1 cellular context compared by ENCODE assay signal in the genomic region with DNA sequence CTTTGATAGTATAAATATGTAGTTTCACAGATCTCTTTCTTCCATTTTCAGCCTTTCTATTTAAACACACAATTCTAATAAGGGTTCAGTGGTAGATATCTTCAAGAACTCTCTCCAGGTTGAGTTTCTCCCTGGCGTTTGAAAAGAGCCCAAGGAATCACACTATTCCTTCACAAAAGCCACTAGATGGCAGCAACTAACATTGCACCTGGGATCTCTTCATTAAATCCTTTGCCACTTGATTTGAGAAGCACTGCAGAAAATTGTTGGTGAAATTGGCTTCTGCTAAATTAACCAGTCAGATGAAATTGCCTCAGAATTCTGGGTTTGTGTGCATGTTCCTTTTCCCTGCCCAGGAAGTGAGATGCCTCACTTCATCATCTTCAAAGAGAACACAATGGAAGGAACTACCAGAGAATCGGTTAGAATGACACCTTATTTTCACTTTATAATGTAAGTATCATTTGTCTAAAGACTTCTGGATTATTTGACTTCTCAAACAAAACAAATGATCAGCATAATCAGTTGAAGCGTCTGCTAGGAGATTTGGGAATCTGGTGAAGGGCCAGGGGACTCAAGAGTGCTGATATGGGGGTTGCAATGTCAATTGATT.
TF ChIP-seq lines count a peak whose summit lies in the region.

No MANE protein-coding gene starts in this region.

TF ChIP-seq in IMR-90, 13 proteins besides CTCF, POLR2A, EP300 and RAD21:
- TF ChIP-seq CEBPB (IDR thresholded peaks at IDR 0.05; ENCODE audit: low read depth, low read length), result no peak
- TF ChIP-seq SMC3 (IDR thresholded peaks at IDR 0.05; ENCODE audit: low read depth, low read length), result peak; percentile 61
- TF ChIP-seq MXI1 (IDR thresholded peaks at IDR 0.05; ENCODE audit: borderline replicate concordance, low read depth, low read length), result no peak
- TF ChIP-seq MAFK (IDR thresholded peaks at IDR 0.05; ENCODE audit: low read depth, low read length), result no peak
- no peak for TF ChIP-seq NFE2L2 (IDR thresholded peaks at IDR 0.05; ENCODE audit: low read depth, low read length)
